In genomic region chr9:95874303-95874988, GRCh38 we compare ENCODE assay signal across 9 cellular contexts. TPM values are rescaled to one million over a fixed set of nuclear protein-coding genes. Genes with fewer than 3 reads are reported as not detected.
A peak's percentile ranks its signal among the peaks of the same experiment; 100 is the strongest.
DNase-seq lines count a peak whose midpoint lies in the region; ATAC-seq, FAIRE-seq and TF ChIP-seq lines count a peak whose summit lies in the region.
"Had no signal": no experiment of that assay in that cellular context is flagged by ENCODE, and none has a peak within 500 bp of the region (broad histone marks: within the 10 kb centered on the region; RNA-seq: fewer than 3 reads in every experiment).

No MANE protein-coding gene starts in this region.

- H3K27me3 ChIP-seq in adipocyte (replicated peaks; ENCODE audit: control insufficient read depth, insufficient read depth, low read length) (no peaks in the 10 kb centered on the region), keratinocyte (ENCODE audit: control insufficient read depth, extremely low read depth, insufficient read depth, low read length) (no peaks in the 10 kb centered on the region)
- H3K27me3 ChIP-seq: tibial artery had no signal

- no peak overlapping the region for H3K9ac ChIP-seq in adipocyte (ENCODE audit: low read length)
- no peak overlapping the region for H3K9ac ChIP-seq in keratinocyte (ENCODE audit: control insufficient read depth, extremely low read depth, insufficient read depth, low read length)

- H3K79me2 ChIP-seq in keratinocyte (ENCODE audit: control insufficient read depth, insufficient read depth, low read length) = peaks cover 14% of the 10 kb centered on the region

- no peak overlapping the region for H3K27ac ChIP-seq in keratinocyte (ENCODE audit: control insufficient read depth, insufficient read depth, low read length)
- H3K27ac ChIP-seq: tibial artery had no signal

- H4K20me1 ChIP-seq in keratinocyte (ENCODE audit: control insufficient read depth, extremely low read depth, insufficient read depth, low read length) = no peaks in the 10 kb centered on the region

- peak; percentile 46 for DNase-seq in A172 (ENCODE audit: low spot score)
- DNase-seq in G401 (ENCODE audit: low spot score) = peak; percentile 62
- peak; percentile 35 for DNase-seq in adipocyte (ENCODE audit: low read depth)
- no peak for DNase-seq in keratinocyte (ENCODE audit: low read depth, low spot score)
- no peak for DNase-seq in superior temporal gyrus (ENCODE audit: extremely low spot score)
- no peak for DNase-seq in effector CD4-positive, alpha-beta T cell
- no peak for DNase-seq in cortex of kidney (lab: John Stamatoyannopoulos, UW)

- TF ChIP-seq CTCF in keratinocyte (optimal IDR thresholded peaks at IDR 0.05 in 1 of 3, IDR thresholded peaks at IDR 0.05 in 1 of 3, conservative IDR thresholded peaks at IDR 0.05 in 1 of 3; ENCODE audit: extremely low read depth in 1 of 3, insufficient read depth in 2 of 3, low read length in 3 of 3) = no peak

- ATAC-seq in HG03520 (IDR thresholded peaks at IDR 0.05; ENCODE audit: unreplicated experiment) = no peak

- H3K9me3 ChIP-seq in adipocyte (ENCODE audit: control insufficient read depth, low read length) (no peaks in the 10 kb centered on the region), keratinocyte (ENCODE audit: control insufficient read depth, low read depth, low read length) (no peaks in the 10 kb centered on the region)
- H3K9me3 ChIP-seq: tibial artery had no signal

- H3K4me1 ChIP-seq in adipocyte (ENCODE audit: control insufficient read depth, insufficient read depth, low read length) = peaks cover 7% of the 10 kb centered on the region
- H3K4me1 ChIP-seq in keratinocyte (ENCODE audit: control insufficient read depth, extremely low read depth, insufficient read depth, low read length) = peaks cover 10% of the 10 kb centered on the region

- H2AFZ ChIP-seq in keratinocyte (ENCODE audit: control insufficient read depth, low read length) = peak overlapping the region; percentile 95

- in situ Hi-C loops in G401 (cut with HindIII; ENCODE audit: low sequenced_read_pairs) = no loop called here

- FAIRE-seq in keratinocyte (lab: Jason Lieb, UNC) = no peak

- H3K9me1 ChIP-seq in keratinocyte (ENCODE audit: control insufficient read depth, extremely low read depth, insufficient read depth, low read length) = no peaks in the 10 kb centered on the region

- no peak overlapping the region for H3K4me3 ChIP-seq in adipocyte (ENCODE audit: low read length)
- no peak overlapping the region for H3K4me3 ChIP-seq in keratinocyte (ENCODE audit: control insufficient read depth in 2 of 3, extremely low read depth in 1 of 3, insufficient read depth in 2 of 3, low read depth in 1 of 3, low read length in 3 of 3)
- H3K4me3 ChIP-seq: tibial artery had no signal

- H3K36me3 ChIP-seq in adipocyte (ENCODE audit: control insufficient read depth, insufficient read depth, low read length, severe bottlenecking) = no peaks in the 10 kb centered on the region
- H3K36me3 ChIP-seq in keratinocyte (ENCODE audit: control insufficient read depth in 2 of 2, extremely low read depth in 1 of 2, insufficient read depth in 2 of 2, low read length in 2 of 2) = no peaks in the 10 kb centered on the region

- peak overlapping the region; percentile 90 for H3K4me2 ChIP-seq in keratinocyte (ENCODE audit: control insufficient read depth, extremely low read depth, insufficient read depth, low read depth, low read length)

- dilution Hi-C loops in keratinocyte (cut with MboI; ENCODE audit: extremely low pct_ligation_motif_present, low sequenced_read_pairs) = no loop called here

RNA-seq across cellular contexts. Expression of gene ERCC6L2, which starts 1.0 kb away (rescaled TPM):
- 85.1 and 86.5 TPM in 2 replicates for total RNA-seq in A172 (2014; rRNA removed; shearing (Covaris generic))
- 26.6 and 62.7 TPM in 2 replicates for total RNA-seq in G401 (2014; rRNA removed; shearing (Covaris generic))
- 11.2 to 18.4 TPM (median 15.4 TPM) in 3 replicates for polyA plus RNA-seq in keratinocyte
- 7.9 TPM for polyA plus RNA-seq in keratinocyte (2011; ENCODE audit: low read depth)
- polyA plus RNA-seq in keratinocyte (2011; cell fraction: cytosol; rRNA removed) = 7.7 and 12.3 TPM in 2 replicates
- 18.0 and 22.2 TPM in 2 replicates for polyA plus RNA-seq in keratinocyte (2011; cell fraction: nucleus; rRNA removed)
- 7.3 and 12.1 TPM in 2 replicates for polyA plus RNA-seq in keratinocyte (2012; ENCODE audit: low replicate concordance)
- 7.1 to 48.2 TPM (median 24.1 TPM) in 3 replicates for polyA minus RNA-seq in keratinocyte
- 20.9 TPM for polyA minus RNA-seq in keratinocyte (2011; cell fraction: cytosol; rRNA and poly(A)+ RNA removed)
- 33.1 and 87.5 TPM in 2 replicates for polyA minus RNA-seq in keratinocyte (2011; cell fraction: nucleus; rRNA and poly(A)+ RNA removed)

Comparison
In these comparisons a context has a peak if more than half of its experiments do, and no peak if none do; other contexts are left out.
1. DNase-seq: peak in A172 (single experiment), G401 (single experiment) and adipocyte (single experiment); none in keratinocyte (single experiment), superior temporal gyrus (single experiment), effector CD4-positive, alpha-beta T cell (single experiment) and cortex of kidney (single experiment).